Comparison of ENCODE assay signal across 8 cellular contexts in the genomic region with DNA sequence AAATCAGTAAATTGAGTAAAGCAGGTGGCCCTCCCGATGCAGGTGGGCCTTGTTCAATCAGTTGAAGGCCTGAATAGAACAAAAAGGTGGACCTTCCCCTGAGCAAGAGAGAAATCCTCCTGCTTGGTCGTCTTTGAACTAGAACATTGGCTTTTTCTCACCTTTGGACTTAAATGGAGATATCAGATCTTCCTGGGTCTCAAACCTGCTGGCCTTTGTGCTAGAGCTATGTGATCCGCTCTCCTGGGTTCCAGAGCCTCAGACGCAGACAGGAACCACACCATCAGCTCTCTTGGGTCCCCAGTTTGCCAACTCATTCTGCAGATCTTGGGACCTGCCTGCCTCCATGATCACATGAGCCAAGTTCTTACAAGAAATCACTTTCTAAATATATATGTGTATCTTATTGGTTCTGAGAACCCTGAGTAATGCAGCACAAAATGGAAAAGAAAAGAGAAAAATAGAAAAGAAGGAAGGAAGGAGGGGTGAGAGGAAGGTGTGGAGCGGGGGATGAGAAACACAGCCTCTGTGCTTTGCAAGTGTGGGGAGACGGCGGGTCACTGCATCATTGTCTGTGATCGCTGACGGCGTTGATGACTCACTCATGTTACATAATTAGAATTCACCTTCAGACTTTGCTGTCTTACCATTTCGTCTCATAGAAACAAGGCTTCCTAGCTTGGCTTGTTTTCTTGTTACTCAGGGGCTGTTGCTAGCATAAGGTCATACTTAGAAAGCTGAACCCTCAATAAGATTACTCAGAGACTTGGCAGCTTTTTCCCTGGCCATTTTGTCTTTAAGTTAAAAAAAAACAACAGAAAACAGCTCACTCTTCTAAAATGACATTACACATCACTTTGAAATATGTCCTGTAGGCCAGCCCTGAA.
DNase-seq lines count a peak whose midpoint lies in the region; ATAC-seq and TF ChIP-seq lines count a peak whose summit lies in the region.

No MANE protein-coding gene starts in this region.

- H3K4me2 ChIP-seq in H9 (ENCODE audit: insufficient read depth, insufficient read length, low read length): no peak overlapping the region

- H3K18ac ChIP-seq in H9 (ENCODE audit: insufficient read length, low read depth, low read length): no peak overlapping the region

- H3K27me3 Mint-ChIP-seq in H9 (ENCODE audit: low read depth): no peaks in the 10 kb centered on the region; the same call in 1 of the 2 replicates

- no peak overlapping the region for H2BK12ac ChIP-seq in H9 (ENCODE audit: insufficient read length, low read depth, low read length)

- no peak overlapping the region; a peak in 2 of 7 replicates for H3K27ac Mint-ChIP-seq in H9

- H4K91ac ChIP-seq in H9 (ENCODE audit: insufficient read length, low read depth, low read length): no peak overlapping the region

- H3K56ac ChIP-seq in H9 (ENCODE audit: insufficient read length, low read depth, low read length): no peak overlapping the region

- H2AK5ac ChIP-seq in H9 (ENCODE audit: insufficient read length, low read length): no peak overlapping the region

- in situ Hi-C loops in GM13976 (cut with MboI; ENCODE audit: low sequenced_read_pairs, unreplicated experiment): no loop called here

- H3K9ac ChIP-seq in H9 (ENCODE audit: extremely low read depth, insufficient read length, low read length): no peak overlapping the region

- H4K8ac ChIP-seq in H9 (replicated peaks; ENCODE audit: insufficient read length, low read depth, low read length): no peak overlapping the region

- H3K27me3 ChIP-seq in ascending aorta: no peaks in the 10 kb centered on the region
- H3K27me3 ChIP-seq in H9 (ENCODE audit: insufficient read depth, low read length): no peaks in the 10 kb centered on the region

- intact Hi-C loops in ascending aorta (cut with DNase I): loop anchor here (1.0 to 5.0 kb wide), 7 partner anchors 35 to 177 kb away; a partner anchor contains a TSS

- peak; percentile 59 for DNase-seq in GM13976 (ENCODE audit: low spot score)
- DNase-seq in ascending aorta (ENCODE audit: low spot score in 2 of 2): peak; percentile 56 to 93
- peak; percentile 99 for DNase-seq in kidney glomerular epithelial cell (lab: John Stamatoyannopoulos, UW)
- DNase-seq in stimulated activated CD4-positive, alpha-beta T cell treated with anti-CD3 and anti-CD28 coated beads, Interleukin-15, amount 100 ng/mL, for 48 hours (ENCODE audit: low read depth in 2 of 2): peak; percentile 56 to 67
- DNase-seq in NCI-H187 treated with DMSO at 0.1 percent for 48 hours (lab: John Stamatoyannopoulos, UW): no peak
- no peak for DNase-seq in H9

- H3K23ac ChIP-seq in H9 (ENCODE audit: insufficient read length, low read depth, low read length): no peak overlapping the region

- H2BK15ac ChIP-seq in H9 (ENCODE audit: low read depth, low read length): no peak overlapping the region

- H2BK120ac ChIP-seq in H9 (ENCODE audit: low read depth, low read length, poor library complexity, severe bottlenecking): no peak overlapping the region

- TF ChIP-seq CTCF in GM13976 (IDR thresholded peaks at IDR 0.05; ENCODE audit: borderline replicate concordance, control extremely low read depth, extremely low read depth, insufficient read depth, missing control alignments) (no peak), ascending aorta (IDR thresholded peaks at IDR 0.05) (no peak), H9 (conservative IDR thresholded peaks at IDR 0.05) (no peak)

- no CpG with 5 or more reads among the region's 11 CpGs for WGBS in H9 (ENCODE audit: extremely low coverage, insufficient read length, low lambda C conversion rate)

- no peak overlapping the region for H3K4me3 ChIP-seq in ascending aorta

- no peak overlapping the region for H2BK5ac ChIP-seq in H9 (ENCODE audit: insufficient read length, low read length)

- no peak overlapping the region for H3K14ac ChIP-seq in H9 (ENCODE audit: insufficient read depth, low read length)

- H4K20me1 ChIP-seq in H9 (ENCODE audit: control insufficient read depth, insufficient read depth, insufficient read length): no peaks in the 10 kb centered on the region

- no peaks in the 10 kb centered on the region for H3K36me3 Mint-ChIP-seq in H9 (ENCODE audit: insufficient read depth in 1 of 3, low read depth in 3 of 3)

- no peaks in the 10 kb centered on the region for H3K36me3 ChIP-seq in ascending aorta

- H3K27ac ChIP-seq in ascending aorta (peak overlapping the region; percentile 84 to 90), H9 (ENCODE audit: insufficient read length, low read depth, low read length) (no peak overlapping the region)

- no peak overlapping the region for H2AFZ ChIP-seq in H9 (ENCODE audit: low read length)

- peak; percentile 67 for ATAC-seq in HG03045 (IDR thresholded peaks at IDR 0.05; ENCODE audit: unreplicated experiment)
- ATAC-seq in SK-N-SH treated with all-trans-retinoic acid at 6 μM for 48 hours: peak; percentile 86

- H3K23me2 ChIP-seq in H9 (ENCODE audit: insufficient read length, low read depth, low read length, poor library complexity, severe bottlenecking): no peaks in the 10 kb centered on the region

- H3K9me3 Mint-ChIP-seq in H9: peaks cover 0 to 4% of the 10 kb centered on the region in 2 experiments; a peak in 2 of 5 replicates

- no peaks in the 10 kb centered on the region for H3K79me2 ChIP-seq in H9 (ENCODE audit: insufficient read depth, low read length)

- H3K79me1 ChIP-seq in H9 (ENCODE audit: insufficient read depth, low read depth, low read length, poor library complexity, severe bottlenecking): no peaks in the 10 kb centered on the region

- H3K9me3 ChIP-seq in ascending aorta (no peaks in the 10 kb centered on the region), H9 (ENCODE audit: control insufficient read depth, low read depth, low read length) (no peaks in the 10 kb centered on the region)

- no peak overlapping the region for H3K4me3 Mint-ChIP-seq in H9

- no peak overlapping the region for H3T11ph ChIP-seq in H9 (ENCODE audit: low read length)

- no peak overlapping the region for H2BK20ac ChIP-seq in H9 (ENCODE audit: low read depth, low read length, poor library complexity, severe bottlenecking)

- H4K5ac ChIP-seq in H9 (ENCODE audit: insufficient read length, low read depth, low read length): no peak overlapping the region

- H3K4ac ChIP-seq in H9 (ENCODE audit: low read depth, low read length): no peak overlapping the region

- H3K4me1 Mint-ChIP-seq in H9: peaks cover 0 to 14% of the 10 kb centered on the region in 2 experiments; a peak in 2 of 4 replicates

- H3K4me1 ChIP-seq in ascending aorta: peaks cover 6 to 18% of the 10 kb centered on the region in 2 donors
- no peaks in the 10 kb centered on the region for H3K4me1 ChIP-seq in H9 (ENCODE audit: insufficient read depth, low read length)

TF ChIP-seq in SK-N-SH treated with all-trans-retinoic acid at 6 μM for 48 hours, 23 proteins besides CTCF, POLR2A, EP300 and RAD21:
- TF ChIP-seq ZC3H10 (CRISPR knock-in tag; IDR thresholded peaks at IDR 0.05) (0 out of 2 replicates have a peak, but pooled peaks have one; percentile 44), ISL1 (CRISPR knock-in tag; IDR thresholded peaks at IDR 0.05) (peak; percentile 56; the same call in 1 of the 2 replicates), RARB (CRISPR knock-in tag; IDR thresholded peaks at IDR 0.05) (no peak), TOX (CRISPR knock-in tag; IDR thresholded peaks at IDR 0.05; ENCODE audit: borderline replicate concordance) (peak; percentile 63; the same call in 1 of the 2 replicates), GLIS3 (CRISPR knock-in tag; IDR thresholded peaks at IDR 0.05) (no peak)
- TF ChIP-seq, protein P1, sequence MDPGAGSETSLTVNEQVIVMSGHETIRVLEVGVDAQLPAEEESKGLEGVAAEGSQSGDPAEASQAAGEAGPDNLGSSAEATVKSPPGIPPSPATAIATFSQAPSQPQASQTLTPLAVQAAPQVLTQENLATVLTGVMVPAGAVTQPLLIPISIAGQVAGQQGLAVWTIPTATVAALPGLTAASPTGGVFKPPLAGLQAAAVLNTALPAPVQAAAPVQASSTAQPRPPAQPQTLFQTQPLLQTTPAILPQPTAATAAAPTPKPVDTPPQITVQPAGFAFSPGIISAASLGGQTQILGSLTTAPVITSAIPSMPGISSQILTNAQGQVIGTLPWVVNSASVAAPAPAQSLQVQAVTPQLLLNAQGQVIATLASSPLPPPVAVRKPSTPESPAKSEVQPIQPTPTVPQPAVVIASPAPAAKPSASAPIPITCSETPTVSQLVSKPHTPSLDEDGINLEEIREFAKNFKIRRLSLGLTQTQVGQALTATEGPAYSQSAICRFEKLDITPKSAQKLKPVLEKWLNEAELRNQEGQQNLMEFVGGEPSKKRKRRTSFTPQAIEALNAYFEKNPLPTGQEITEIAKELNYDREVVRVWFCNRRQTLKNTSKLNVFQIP (CRISPR knock-in tag; IDR thresholded peaks at IDR 0.05; ENCODE audit: borderline replicate concordance, low read depth): no peak
- TF ChIP-seq, protein P2, sequence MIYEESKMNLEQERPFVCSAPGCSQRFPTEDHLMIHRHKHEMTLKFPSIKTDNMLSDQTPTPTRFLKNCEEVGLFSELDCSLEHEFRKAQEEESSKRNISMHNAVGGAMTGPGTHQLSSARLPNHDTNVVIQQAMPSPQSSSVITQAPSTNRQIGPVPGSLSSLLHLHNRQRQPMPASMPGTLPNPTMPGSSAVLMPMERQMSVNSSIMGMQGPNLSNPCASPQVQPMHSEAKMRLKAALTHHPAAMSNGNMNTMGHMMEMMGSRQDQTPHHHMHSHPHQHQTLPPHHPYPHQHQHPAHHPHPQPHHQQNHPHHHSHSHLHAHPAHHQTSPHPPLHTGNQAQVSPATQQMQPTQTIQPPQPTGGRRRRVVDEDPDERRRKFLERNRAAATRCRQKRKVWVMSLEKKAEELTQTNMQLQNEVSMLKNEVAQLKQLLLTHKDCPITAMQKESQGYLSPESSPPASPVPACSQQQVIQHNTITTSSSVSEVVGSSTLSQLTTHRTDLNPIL (CRISPR knock-in tag; IDR thresholded peaks at IDR 0.05; ENCODE audit: low read depth): no peak; the same call in 1 of the 2 replicates

Comparison
In these comparisons a context has a peak if more than half of its experiments do, and no peak if none do; other contexts are left out.
1. DNase-seq: peak in GM13976 (single experiment), ascending aorta (2 of 2), kidney glomerular epithelial cell (single experiment) and stimulated activated CD4-positive, alpha-beta T cell treated with anti-CD3 and anti-CD28 coated beads, Interleukin-15, amount 100 ng/mL, for 48 hours (2 of 2); none in NCI-H187 treated with DMSO at 0.1 percent for 48 hours (single experiment) and H9 (single experiment).